In genomic region chr6:44253307-44254101, GRCh38 we compare ENCODE assay signal across 8 cellular contexts. TPM values are rescaled to one million over a fixed set of nuclear protein-coding genes. Genes with fewer than 3 reads are reported as not detected.
DNase-seq lines count a peak whose midpoint lies in the region; ATAC-seq and TF ChIP-seq lines count a peak whose summit lies in the region.

No MANE protein-coding gene starts in this region.

- TF ChIP-seq CTCF in H9 (conservative IDR thresholded peaks at IDR 0.05) (peak; percentile 73), SU-DHL-6 (IDR thresholded peaks at IDR 0.05; ENCODE audit: insufficient read depth, low read length, poor library complexity, severe bottlenecking) (peak; percentile 85), brain microvascular endothelial cell (IDR thresholded peaks at IDR 0.05; ENCODE audit: low read depth, low read length, missing control alignments) (peak; percentile 68), nephron progenitor cell (IDR thresholded peaks at IDR 0.05) (peak; percentile 37), right atrium auricular region (IDR thresholded peaks at IDR 0.05) (peak in 1 of 2 donors; percentile 43)

- H3K9me2 ChIP-seq in SU-DHL-6 (replicated peaks; ENCODE audit: insufficient read depth, low read length): no peaks in the 10 kb centered on the region

- peaks cover 31% of the 10 kb centered on the region for H3K4me1 ChIP-seq in CD8-positive, alpha-beta memory T cell (ENCODE audit: insufficient read depth, low read length)
- H3K4me1 ChIP-seq in H9 (ENCODE audit: insufficient read depth, low read length) (peaks cover 5% of the 10 kb centered on the region; the same call in 1 of the 2 replicates), right atrium auricular region (peaks cover 0 to 44% of the 10 kb centered on the region in 2 donors)

- peaks cover 11% of the 10 kb centered on the region; the same call in 1 of the 2 replicates for H3K79me2 ChIP-seq in H9 (ENCODE audit: insufficient read depth, low read length)
- H3K79me2 ChIP-seq in SU-DHL-6 (ENCODE audit: insufficient read depth, low read length): peaks cover 30% of the 10 kb centered on the region

- H3K36me3 Mint-ChIP-seq in CD8-positive, alpha-beta memory T cell: peaks cover 22 to 82% (median 33%) of the 10 kb centered on the region in 3 donors
- H3K36me3 Mint-ChIP-seq in H9 (ENCODE audit: insufficient read depth in 1 of 3, low read depth in 3 of 3) (peaks cover 56 to 81% (median 74%) of the 10 kb centered on the region in 3 experiments), nephron progenitor cell (ENCODE audit: low read depth) (peaks cover 59% of the 10 kb centered on the region)

- no peak overlapping the region for H3K27ac ChIP-seq in CD8-positive, alpha-beta memory T cell (ENCODE audit: low read depth, low read length)
- no peak overlapping the region for H3K27ac ChIP-seq in H9 (ENCODE audit: insufficient read length, low read depth, low read length)
- peak overlapping the region; percentile 71; the same call in 1 of the 2 replicates for H3K27ac ChIP-seq in SU-DHL-6 (ENCODE audit: low read depth, low read length)
- H3K27ac ChIP-seq in brain microvascular endothelial cell: no peak overlapping the region
- H3K27ac ChIP-seq in right atrium auricular region: no peak overlapping the region

- no peak overlapping the region for H2AK5ac ChIP-seq in H9 (ENCODE audit: insufficient read length, low read length)

- peaks cover 74% of the 10 kb centered on the region for H3K36me3 ChIP-seq in CD8-positive, alpha-beta memory T cell (ENCODE audit: insufficient read depth, low read length)
- H3K36me3 ChIP-seq in SU-DHL-6 (ENCODE audit: low read length) (peaks cover 44% of the 10 kb centered on the region), brain microvascular endothelial cell (replicated peaks) (peaks cover 74% of the 10 kb centered on the region), right atrium auricular region (peaks cover 70% of the 10 kb centered on the region)

- no peak overlapping the region for H2BK5ac ChIP-seq in H9 (ENCODE audit: insufficient read length, low read length)

- H3K9me3 Mint-ChIP-seq in CD8-positive, alpha-beta memory T cell: peaks cover 0 to 1% (median 0%) of the 10 kb centered on the region in 5 donors
- no peaks in the 10 kb centered on the region for H3K9me3 Mint-ChIP-seq in H9
- H3K9me3 Mint-ChIP-seq in nephron progenitor cell: no peaks in the 10 kb centered on the region

- H3K9me3 ChIP-seq in CD8-positive, alpha-beta memory T cell (ENCODE audit: low read length): no peaks in the 10 kb centered on the region
- no peaks in the 10 kb centered on the region for H3K9me3 ChIP-seq in H9 (ENCODE audit: control insufficient read depth, low read depth, low read length)
- no peaks in the 10 kb centered on the region for H3K9me3 ChIP-seq in SU-DHL-6 (ENCODE audit: insufficient read depth, low read length)
- H3K9me3 ChIP-seq in right atrium auricular region: no peaks in the 10 kb centered on the region

- H2BK120ac ChIP-seq in H9 (ENCODE audit: low read depth, low read length, poor library complexity, severe bottlenecking): no peak overlapping the region

- no peak overlapping the region for H2BK20ac ChIP-seq in H9 (ENCODE audit: low read depth, low read length, poor library complexity, severe bottlenecking)

- H3K9ac ChIP-seq in H9 (ENCODE audit: extremely low read depth, insufficient read length, low read length): no peak overlapping the region
- no peak overlapping the region for H3K9ac ChIP-seq in SU-DHL-6 (ENCODE audit: low read length)

- H3K79me1 ChIP-seq in H9 (ENCODE audit: insufficient read depth, low read depth, low read length, poor library complexity, severe bottlenecking): no peaks in the 10 kb centered on the region

- no peak overlapping the region for H4K91ac ChIP-seq in H9 (ENCODE audit: insufficient read length, low read depth, low read length)

- ATAC-seq in GM19452 (IDR thresholded peaks at IDR 0.05; ENCODE audit: unreplicated experiment): no peak

- H3T11ph ChIP-seq in H9 (ENCODE audit: low read length): no peak overlapping the region

- H3K4ac ChIP-seq in H9 (ENCODE audit: low read depth, low read length): no peak overlapping the region

- in situ Hi-C loops in brain microvascular endothelial cell (cut with HindIII; ENCODE audit: low pct_ligation_motif_present, low sequenced_read_pairs): no loop called here

- H3K23ac ChIP-seq in H9 (ENCODE audit: insufficient read length, low read depth, low read length): no peak overlapping the region

- peak; percentile 45 to 70 (median 49) for DNase-seq in CD8-positive, alpha-beta memory T cell
- DNase-seq in H9 (peak; percentile 75), brain microvascular endothelial cell (peak; percentile 21), nephron progenitor cell (peak; percentile 59), right atrium auricular region (ENCODE audit: low spot score) (no peak)
- no peak for DNase-seq in NK-92 treated with Interleukin-12 subunit alpha and Interleukin-12 subunit beta, amount 100 ng/mL, for 24 hours (lab: John Stamatoyannopoulos, UW)

- peaks cover 8% of the 10 kb centered on the region for H3K23me2 ChIP-seq in H9 (ENCODE audit: insufficient read length, low read depth, low read length, poor library complexity, severe bottlenecking)

- no peak overlapping the region for H3K18ac ChIP-seq in H9 (ENCODE audit: insufficient read length, low read depth, low read length)

- H2BK12ac ChIP-seq in H9 (ENCODE audit: insufficient read length, low read depth, low read length): no peak overlapping the region

- H3K14ac ChIP-seq in H9 (ENCODE audit: insufficient read depth, low read length): no peak overlapping the region

- peak overlapping the region in 7 of 8 donors; percentile 8 to 98 (median 75) for H3K27ac Mint-ChIP-seq in CD8-positive, alpha-beta memory T cell
- peak overlapping the region; percentile 24 to 92 (median 77); a peak in 3 of 7 replicates for H3K27ac Mint-ChIP-seq in H9
- H3K27ac Mint-ChIP-seq in nephron progenitor cell: peak overlapping the region; percentile 86

- H2AFZ ChIP-seq in H9 (ENCODE audit: low read length) (no peak overlapping the region), SU-DHL-6 (ENCODE audit: low read depth, low read length, severe bottlenecking) (no peak overlapping the region)

- H3K4me2 ChIP-seq in H9 (ENCODE audit: insufficient read depth, insufficient read length, low read length): no peak overlapping the region
- peak overlapping the region; percentile 83 for H3K4me2 ChIP-seq in SU-DHL-6 (ENCODE audit: low read depth, low read length, poor library complexity, severe bottlenecking)

- H4K5ac ChIP-seq in H9 (ENCODE audit: insufficient read length, low read depth, low read length): no peak overlapping the region

- POLR2A ChIA-PET in CD8-positive, alpha-beta memory T cell (lab: Charles Lee): no interaction called here

- peaks cover 67 to 88% (median 80%) of the 10 kb centered on the region in 3 donors for H3K4me1 Mint-ChIP-seq in CD8-positive, alpha-beta memory T cell
- H3K4me1 Mint-ChIP-seq in H9: peaks cover 58 to 63% of the 10 kb centered on the region in 2 experiments
- peaks cover 86% of the 10 kb centered on the region for H3K4me1 Mint-ChIP-seq in nephron progenitor cell

- no peak overlapping the region for H3K56ac ChIP-seq in H9 (ENCODE audit: insufficient read length, low read depth, low read length)

- peaks cover 0 to 3% of the 10 kb centered on the region in 2 donors for H3K27me3 Mint-ChIP-seq in CD8-positive, alpha-beta memory T cell
- peaks cover 11% of the 10 kb centered on the region for H3K27me3 Mint-ChIP-seq in H9 (ENCODE audit: low read depth)
- peaks cover 7% of the 10 kb centered on the region for H3K27me3 Mint-ChIP-seq in nephron progenitor cell (ENCODE audit: low read depth, poor library complexity)

- H2BK15ac ChIP-seq in H9 (ENCODE audit: low read depth, low read length): no peak overlapping the region

- no CpG with 5 or more reads among the region's 10 CpGs for WGBS in H9 (ENCODE audit: extremely low coverage, insufficient read length, low lambda C conversion rate)

- peaks cover 95% of the 10 kb centered on the region for H3F3A ChIP-seq in SU-DHL-6 (ENCODE audit: insufficient read depth)

- peak overlapping the region in 2 of 7 donors; percentile 2 to 62 for H3K4me3 Mint-ChIP-seq in CD8-positive, alpha-beta memory T cell
- H3K4me3 Mint-ChIP-seq in H9: peak overlapping the region; percentile 5 to 63; a peak in 3 of 5 replicates
- H3K4me3 Mint-ChIP-seq in nephron progenitor cell: peak overlapping the region; percentile 3

- CTCF ChIA-PET in CD8-positive, alpha-beta memory T cell (lab: Charles Lee): interaction anchor here (1.0 to 5.0 kb wide), 4 partner anchors 9 to 16 kb away, joined by 3 to 53 read pairs (median 4); partner anchors contain the start of gene NFKBIE

- no peaks in the 10 kb centered on the region for H3K27me3 ChIP-seq in CD8-positive, alpha-beta memory T cell (ENCODE audit: insufficient read depth, low read length, poor library complexity, severe bottlenecking)
- no peaks in the 10 kb centered on the region for H3K27me3 ChIP-seq in H9 (ENCODE audit: insufficient read depth, low read length)
- no peaks in the 10 kb centered on the region for H3K27me3 ChIP-seq in SU-DHL-6 (ENCODE audit: low read length)
- H3K27me3 ChIP-seq in brain microvascular endothelial cell (replicated peaks): no peaks in the 10 kb centered on the region
- H3K27me3 ChIP-seq in right atrium auricular region: no peaks in the 10 kb centered on the region

- H4K20me1 ChIP-seq in H9 (ENCODE audit: control insufficient read depth, insufficient read depth, insufficient read length): no peaks in the 10 kb centered on the region
- H4K20me1 ChIP-seq in SU-DHL-6 (ENCODE audit: low read depth, low read length): peaks cover 39% of the 10 kb centered on the region

- no peak overlapping the region for H4K8ac ChIP-seq in H9 (replicated peaks; ENCODE audit: insufficient read length, low read depth, low read length)

- H3K4me3 ChIP-seq in CD8-positive, alpha-beta memory T cell (ENCODE audit: low read length): no peak overlapping the region
- H3K4me3 ChIP-seq in SU-DHL-6 (ENCODE audit: insufficient read depth, low read length, poor library complexity, severe bottlenecking) (no peak overlapping the region), brain microvascular endothelial cell (ENCODE audit: low read depth, low read length) (no peak overlapping the region), right atrium auricular region (no peak overlapping the region)

RNA-seq across cellular contexts. Expression of gene SLC35B2, which starts 3.8 kb away (rescaled TPM):
- 10 to 100 TPM; 34.8 to 35.7 TPM for total RNA-seq in CD8-positive, alpha-beta memory T cell
- 49.0 TPM for polyA plus RNA-seq in CD8-positive, alpha-beta memory T cell
- total RNA-seq in H9 (2021) (34.5 and 36.1 TPM in 2 replicates), right atrium auricular region (10 to 100 TPM; 23.0 to 23.7 TPM)

RNA-seq across cellular contexts. Expression of gene HSP90AB1, which starts 6.6 kb away (rescaled TPM):
- total RNA-seq in CD8-positive, alpha-beta memory T cell: 1,000 to 10,000 TPM; 2,387 to 2,400 TPM
- polyA plus RNA-seq in CD8-positive, alpha-beta memory T cell: 460 TPM
- total RNA-seq in H9 (2021) (1,986 and 2,056 TPM in 2 replicates), right atrium auricular region (100 to 1,000 TPM; 716 to 772 TPM)

RNA-seq across cellular contexts. Expression of gene NFKBIE, which starts 11.8 kb away (rescaled TPM):
- total RNA-seq in CD8-positive, alpha-beta memory T cell: 10 to 100 TPM; 33.1 to 34.3 TPM
- polyA plus RNA-seq in CD8-positive, alpha-beta memory T cell: 5.3 TPM
- total RNA-seq in H9 (2021) (9.7 and 12.1 TPM in 2 replicates), right atrium auricular region (1 to 10 TPM; 3.8 to 8.7 TPM)

RNA-seq across cellular contexts. Expression of gene TMEM151B, which starts 16.7 kb away (rescaled TPM):
- not detected for total RNA-seq in CD8-positive, alpha-beta memory T cell
- not detected for polyA plus RNA-seq in CD8-positive, alpha-beta memory T cell
- 2.4 and 2.7 TPM in 2 replicates for total RNA-seq in H9 (2021)
- 1 to 10 TPM in 1 of 2 donors, under 1 TPM in 1; 0.11 to 2.6 TPM for total RNA-seq in right atrium auricular region

RNA-seq across cellular contexts. Expression of gene SLC29A1, which starts 30.1 kb away (rescaled TPM):
- 100 to 1,000 TPM; 116 TPM for total RNA-seq in CD8-positive, alpha-beta memory T cell
- 3.6 TPM for polyA plus RNA-seq in CD8-positive, alpha-beta memory T cell
- 118 and 124 TPM in 2 replicates for total RNA-seq in H9 (2021)
- 100 to 1,000 TPM; 105 to 256 TPM for total RNA-seq in right atrium auricular region

Comparison
In these comparisons a context has a peak if more than half of its experiments do, and no peak if none do; other contexts are left out.
1. DNase-seq: peak in CD8-positive, alpha-beta memory T cell (5 of 5), H9 (single experiment), brain microvascular endothelial cell (single experiment) and nephron progenitor cell (single experiment); none in NK-92 treated with Interleukin-12 subunit alpha and Interleukin-12 subunit beta, amount 100 ng/mL, for 24 hours (single experiment) and right atrium auricular region (single experiment).
2. Peak in every context shown above with its lines, with median percentiles within 50 percentile points of each other: H3K27ac Mint-ChIP-seq.